10 cellular contexts compared by ENCODE assay signal in genomic region chr13:99434258-99434788, GRCh38.
A peak's percentile ranks its signal among the peaks of the same experiment; 100 is the strongest.
DNase-seq lines count a peak whose midpoint lies in the region; ATAC-seq lines count a peak whose summit lies in the region.
"Had no signal": no experiment of that assay in that cellular context is flagged by ENCODE, and none has a peak within 500 bp of the region (broad histone marks: within the 10 kb centered on the region; RNA-seq: fewer than 3 reads in every experiment).

No MANE protein-coding gene starts in this region.

- peak; percentile 79 to 83 for DNase-seq in activated CD4-positive, alpha-beta T cell treated with anti-CD3 and anti-CD28 coated beads, Interleukin-2, amount 50 U/mL, for 4 hours
- DNase-seq in effector memory CD4-positive, alpha-beta T cell, result peak; percentile 76 to 89 (median 85)
- DNase-seq in stimulated activated CD8-positive, alpha-beta memory T cell treated with anti-CD3 and anti-CD28 coated beads, Interleukin-15, amount 100 ng/mL, for 48 hours (ENCODE audit: low read depth in 2 of 2), result peak; percentile 79 to 86
- DNase-seq in SJCRH30 (no peak), GM03348 (ENCODE audit: low spot score) (no peak)
- DNase-seq: psoas muscle had no signal

- peaks cover 37% of the 10 kb centered on the region for H3K4me1 ChIP-seq in effector memory CD4-positive, alpha-beta T cell (ENCODE audit: control insufficient read depth, insufficient read depth, low read length, poor library complexity, severe bottlenecking)
- no peaks in the 10 kb centered on the region for H3K4me1 ChIP-seq in SJCRH30
- H3K4me1 ChIP-seq: psoas muscle had no signal

- ATAC-seq in GM21515 (IDR thresholded peaks at IDR 0.05; ENCODE audit: unreplicated experiment) (peak; percentile 23), GM21390 (IDR thresholded peaks at IDR 0.05; ENCODE audit: unreplicated experiment) (no peak), GM18498 (IDR thresholded peaks at IDR 0.05; ENCODE audit: unreplicated experiment) (no peak)
- ATAC-seq: psoas muscle had no signal

- H3K9me3 ChIP-seq in effector memory CD4-positive, alpha-beta T cell (ENCODE audit: control insufficient read depth, low read length), result no peaks in the 10 kb centered on the region
- no peaks in the 10 kb centered on the region for H3K9me3 ChIP-seq in SJCRH30 (replicated peaks)
- H3K9me3 ChIP-seq: psoas muscle had no signal

- H3K27me3 ChIP-seq in effector memory CD4-positive, alpha-beta T cell (replicated peaks; ENCODE audit: control insufficient read depth, insufficient read depth, low read length, poor library complexity, severe bottlenecking), result no peaks in the 10 kb centered on the region
- no peaks in the 10 kb centered on the region for H3K27me3 ChIP-seq in SJCRH30

- H3K36me3 ChIP-seq in effector memory CD4-positive, alpha-beta T cell (ENCODE audit: control insufficient read depth, insufficient read depth, low read length), result no peaks in the 10 kb centered on the region
- no peaks in the 10 kb centered on the region for H3K36me3 ChIP-seq in SJCRH30
- H3K36me3 ChIP-seq: SJSA1 had no signal

- no peak overlapping the region for H3K4me3 ChIP-seq in effector memory CD4-positive, alpha-beta T cell (ENCODE audit: insufficient read depth, low read depth, low read length, poor library complexity, severe bottlenecking)
- no peak overlapping the region for H3K4me3 ChIP-seq in SJCRH30
- H3K4me3 ChIP-seq: psoas muscle, SJSA1 had no signal

- H3K27ac ChIP-seq in effector memory CD4-positive, alpha-beta T cell (ENCODE audit: insufficient read depth, low read length, poor library complexity, severe bottlenecking), result peak overlapping the region; percentile 83
- H3K27ac ChIP-seq in SJCRH30, result no peak overlapping the region
- H3K27ac ChIP-seq: psoas muscle, SJSA1 had no signal

Comparison
In these comparisons a context has a peak if more than half of its experiments do, and no peak if none do; other contexts are left out.
1. DNase-seq: peak in activated CD4-positive, alpha-beta T cell treated with anti-CD3 and anti-CD28 coated beads, Interleukin-2, amount 50 U/mL, for 4 hours (2 of 2), effector memory CD4-positive, alpha-beta T cell (3 of 3) and stimulated activated CD8-positive, alpha-beta memory T cell treated with anti-CD3 and anti-CD28 coated beads, Interleukin-15, amount 100 ng/mL, for 48 hours (2 of 2); none in SJCRH30 (0 of 2) and GM03348 (single experiment).